1 cellular context compared by ENCODE assay signal in the genomic region with DNA sequence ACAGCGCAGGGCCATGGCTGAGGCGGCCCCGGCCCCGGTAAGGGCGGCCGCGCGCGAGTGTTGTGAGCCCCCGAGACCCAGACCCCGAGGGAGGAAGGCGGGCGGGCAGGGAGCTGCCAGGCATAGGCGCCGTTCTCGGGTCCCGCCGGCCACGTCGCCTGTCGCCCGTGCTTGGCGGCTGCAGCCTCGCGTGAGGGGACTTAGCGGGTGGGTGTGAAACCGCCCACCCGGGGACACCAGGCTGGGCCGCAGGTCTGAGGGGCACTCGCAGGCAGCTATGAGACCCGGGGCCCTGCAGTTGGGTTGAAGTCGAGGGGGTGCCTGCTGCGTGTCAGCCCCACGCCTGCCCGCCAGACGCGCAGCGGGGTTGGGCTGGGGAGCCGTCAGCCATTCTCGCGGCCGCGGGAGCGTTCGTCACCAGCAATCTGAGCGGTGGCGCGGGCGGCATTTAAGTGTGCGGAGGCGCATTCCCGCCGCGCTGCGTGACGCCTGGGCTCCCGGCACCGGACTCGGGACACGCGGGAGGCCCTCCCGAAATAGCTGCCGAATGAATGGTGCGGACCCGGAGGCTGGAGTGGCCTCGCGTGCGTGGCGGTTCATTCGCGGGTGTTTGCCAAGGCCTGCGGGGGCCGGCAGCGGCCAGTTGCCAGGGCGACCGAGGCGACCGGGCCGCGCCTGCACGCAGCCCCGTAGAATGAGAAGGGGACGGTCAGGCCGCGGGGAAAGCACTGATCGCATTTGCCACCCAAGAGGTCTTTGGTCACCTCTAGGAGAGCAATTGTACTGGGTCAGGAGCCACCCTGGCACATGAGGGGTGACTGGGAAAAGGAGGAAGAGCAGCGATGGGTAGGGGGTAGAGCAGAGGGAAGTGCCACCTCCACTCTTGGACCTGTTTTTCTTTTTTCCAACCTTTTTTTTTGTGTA.
TF ChIP-seq lines count a peak whose summit lies in the region.

No MANE protein-coding gene starts in this region.

TF ChIP-seq in H1, 55 proteins besides CTCF, POLR2A, EP300 and RAD21:
- no peak for TF ChIP-seq NRF1 (IDR thresholded peaks at IDR 0.05; ENCODE audit: low read depth, low read length)
- TF ChIP-seq TAF1 (IDR thresholded peaks at IDR 0.05; ENCODE audit: low read depth, low read length): 0 out of 2 replicates have a peak, but pooled peaks have one; percentile 19
- peak; percentile 24 for TF ChIP-seq POLR2AphosphoS5 (IDR thresholded peaks at IDR 0.05; ENCODE audit: low read depth, low read length)
- TF ChIP-seq ASH2L (IDR thresholded peaks at IDR 0.05; ENCODE audit: low read length): peak; percentile 68
- TF ChIP-seq YY1 (IDR thresholded peaks at IDR 0.05; ENCODE audit: low read depth, low read length): no peak; the same call in 1 of the 2 replicates
- TF ChIP-seq RNF2 (IDR thresholded peaks at IDR 0.05; ENCODE audit: borderline replicate concordance, low read depth, low read length, missing control alignments, poor library complexity, severe bottlenecking): no peak
- TF ChIP-seq RFX5 (IDR thresholded peaks at IDR 0.05; ENCODE audit: borderline replicate concordance, low read depth, low read length): no peak
- peak; percentile 60 for TF ChIP-seq TAF7 (optimal IDR thresholded peaks at IDR 0.05; ENCODE audit: borderline replicate concordance, low read depth, low read length)
- TF ChIP-seq SIRT6 (IDR thresholded peaks at IDR 0.05; ENCODE audit: low read length): no peak
TF ChIP-seq in H1: peak in this region for 4.
